ENCODE assay signal across 10 cellular contexts in genomic region chr4:185504098-185505047, GRCh38. TPM values are rescaled to one million over a fixed set of nuclear protein-coding genes. Genes with fewer than 3 reads are reported as not detected.
A peak's percentile ranks its signal among the peaks of the same experiment; 100 is the strongest.
DNase-seq lines count a peak whose midpoint lies in the region; ATAC-seq and TF ChIP-seq lines count a peak whose summit lies in the region.
"Had no signal": no experiment of that assay in that cellular context is flagged by ENCODE, and none has a peak within 500 bp of the region (broad histone marks: within the 10 kb centered on the region; RNA-seq: fewer than 3 reads in every experiment).

No MANE protein-coding gene starts in this region.

- peak; percentile 4 for DNase-seq in DMS79 treated with DMSO at 0.1 percent for 48 hours (lab: John Stamatoyannopoulos, UW)
- no peak for DNase-seq in RWPE2 (ENCODE audit: low spot score)
- peak; percentile 89 for DNase-seq in left ventricle myocardium superior
- no peak for DNase-seq in sciatic nerve (ENCODE audit: low spot score)
- no peak for DNase-seq in activated naive CD4-positive, alpha-beta T cell treated with anti-CD3 and anti-CD28 coated beads for 36 hours
- DNase-seq: T-helper 9 cell had no signal

- no peaks in the 10 kb centered on the region for H3K4me1 Mint-ChIP-seq in activated naive CD4-positive, alpha-beta T cell treated with anti-CD3 and anti-CD28 coated beads for 36 hours (ENCODE audit: low read depth)

- no peak overlapping the region for H3K4me3 Mint-ChIP-seq in activated naive CD4-positive, alpha-beta T cell treated with anti-CD3 and anti-CD28 coated beads for 36 hours

- CTCF ChIA-PET in activated naive CD4-positive, alpha-beta T cell treated with anti-CD3 and anti-CD28 coated beads for 36 hours (lab: Charles Lee) = no interaction called here

- no peak overlapping the region for H3K27ac ChIP-seq in RWPE2 (ENCODE audit: poor library complexity, severe bottlenecking)

- H3K9me3 Mint-ChIP-seq in activated naive CD4-positive, alpha-beta T cell treated with anti-CD3 and anti-CD28 coated beads for 36 hours = no peaks in the 10 kb centered on the region

- intact Hi-C loops in left ventricle myocardium superior (cut with micrococcal nuclease) (no loop called here), sciatic nerve (cut with DNase I) (no loop called here)
- intact Hi-C loops in activated naive CD4-positive, alpha-beta T cell treated with anti-CD3 and anti-CD28 coated beads for 36 hours (cut with micrococcal nuclease) = no loop called here

- H3K36me3 Mint-ChIP-seq in activated naive CD4-positive, alpha-beta T cell treated with anti-CD3 and anti-CD28 coated beads for 36 hours (ENCODE audit: low read depth) = peaks cover 2% of the 10 kb centered on the region

- H3K4me3 ChIP-seq in RWPE2 (ENCODE audit: severe bottlenecking) = peak overlapping the region; percentile 18

- no peaks in the 10 kb centered on the region for H3K36me3 ChIP-seq in RWPE2 (ENCODE audit: low read depth)

- TF ChIP-seq CTCF in RWPE2 (IDR thresholded peaks at IDR 0.05; ENCODE audit: poor library complexity, severe bottlenecking) = no peak

- peaks cover 11% of the 10 kb centered on the region for H3K4me1 ChIP-seq in RWPE2 (ENCODE audit: insufficient read depth, poor library complexity, severe bottlenecking)

- H3K27me3 Mint-ChIP-seq in activated naive CD4-positive, alpha-beta T cell treated with anti-CD3 and anti-CD28 coated beads for 36 hours (ENCODE audit: low read depth) = peaks cover 22% of the 10 kb centered on the region

- peak; percentile 35 for ATAC-seq in RWPE2 (ENCODE audit: low read depth)
- ATAC-seq in left ventricle myocardium superior = peak; percentile 93
- peak; percentile 79 for ATAC-seq in sciatic nerve
- no peak for ATAC-seq in HG03469 (IDR thresholded peaks at IDR 0.05; ENCODE audit: unreplicated experiment)
- no peak for ATAC-seq in HG03280 (IDR thresholded peaks at IDR 0.05; ENCODE audit: unreplicated experiment)
- ATAC-seq in HG02588 (IDR thresholded peaks at IDR 0.05; ENCODE audit: unreplicated experiment) = no peak
- ATAC-seq: activated naive CD4-positive, alpha-beta T cell treated with anti-CD3 and anti-CD28 coated beads, Interleukin-2, amount 50 U/mL, for 72 hours had no signal

- H3K27ac Mint-ChIP-seq in activated naive CD4-positive, alpha-beta T cell treated with anti-CD3 and anti-CD28 coated beads for 36 hours = no peak overlapping the region
- H3K27ac Mint-ChIP-seq: activated naive CD4-positive, alpha-beta T cell treated with anti-CD3 and anti-CD28 coated beads, Interleukin-2, amount 50 U/mL, for 72 hours had no signal

- no peaks in the 10 kb centered on the region for H3K27me3 ChIP-seq in RWPE2 (ENCODE audit: insufficient read depth, poor library complexity, severe bottlenecking)

- no peaks in the 10 kb centered on the region for H3K9me3 ChIP-seq in RWPE2 (ENCODE audit: severe bottlenecking)

RNA-seq across cellular contexts. Expression of gene PDLIM3, which starts 30.9 kb away (rescaled TPM):
- total RNA-seq in left ventricle myocardium superior (123 TPM), sciatic nerve (9.8 TPM)
- under 1 TPM in 1 of 2 experiments, not detected in 1; 0.25 TPM for total RNA-seq in activated naive CD4-positive, alpha-beta T cell treated with anti-CD3 and anti-CD28 coated beads for 36 hours

RNA-seq across cellular contexts. Expression of gene CCDC110, which starts 32.8 kb away (rescaled TPM):
- 0.99 TPM for total RNA-seq in left ventricle myocardium superior
- total RNA-seq in sciatic nerve = 0.36 TPM
- under 1 TPM; 0.25 to 0.57 TPM for total RNA-seq in activated naive CD4-positive, alpha-beta T cell treated with anti-CD3 and anti-CD28 coated beads for 36 hours

Comparison
In these comparisons a context has a peak if more than half of its experiments do, and no peak if none do; other contexts are left out.
1. DNase-seq: peak in DMS79 treated with DMSO at 0.1 percent for 48 hours (single experiment) and left ventricle myocardium superior (single experiment); none in RWPE2 (single experiment), sciatic nerve (single experiment) and activated naive CD4-positive, alpha-beta T cell treated with anti-CD3 and anti-CD28 coated beads for 36 hours (single experiment).
2. ATAC-seq: peak in RWPE2 (single experiment), left ventricle myocardium superior (single experiment) and sciatic nerve (single experiment); none in HG03469 (single experiment), HG03280 (single experiment) and HG02588 (single experiment).
3. RNA of gene PDLIM3, which starts 30.9 kb away (total RNA-seq): 123 TPM in left ventricle myocardium superior (single experiment); 9.8 TPM in sciatic nerve (single experiment) and 0.25 TPM in activated naive CD4-positive, alpha-beta T cell treated with anti-CD3 and anti-CD28 coated beads for 36 hours; every median in the first group is over 10 times any median in the second.